8 cellular contexts compared by ENCODE assay signal in the genomic region with DNA sequence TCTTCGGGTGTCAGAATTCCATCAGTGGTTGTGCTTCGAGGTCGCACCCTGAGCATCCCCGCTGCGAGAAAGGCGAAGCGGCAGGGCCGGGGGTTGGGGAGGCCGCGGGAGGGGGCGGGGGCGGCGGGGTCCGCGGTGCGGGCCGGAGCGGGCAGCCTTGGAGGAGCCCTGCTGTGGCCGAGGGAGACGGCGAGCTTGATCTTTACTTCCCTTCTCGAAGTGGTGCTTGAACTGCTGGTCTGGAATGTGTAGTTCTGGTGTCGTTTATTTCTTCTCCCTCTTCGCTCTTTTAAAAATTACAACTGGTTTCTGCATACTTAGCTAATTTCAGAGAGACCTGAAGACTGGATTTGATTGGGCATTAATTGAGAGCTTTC. TPM values are rescaled to one million over a fixed set of nuclear protein-coding genes. Genes with fewer than 3 reads are reported as not detected.
DNase-seq lines count a peak whose midpoint lies in the region; ATAC-seq and TF ChIP-seq lines count a peak whose summit lies in the region.

No MANE protein-coding gene starts in this region.

- no peaks in the 10 kb centered on the region for H3K9me3 Mint-ChIP-seq in activated CD8-positive, alpha-beta T cell treated with anti-CD3 and anti-CD28 coated beads for 36 hours

- no peaks in the 10 kb centered on the region for H3K27me3 ChIP-seq in ACC112 (ENCODE audit: insufficient read depth, low read length)
- no peaks in the 10 kb centered on the region for H3K27me3 ChIP-seq in left ventricle myocardium inferior (ENCODE audit: low read depth)

- H2AFZ ChIP-seq in ACC112 (ENCODE audit: low read length, unreplicated experiment) = no peak overlapping the region

- no peak for ATAC-seq in activated CD8-positive, alpha-beta T cell treated with anti-CD3 and anti-CD28 coated beads for 36 hours
- no peak for ATAC-seq in GM21737 (IDR thresholded peaks at IDR 0.05; ENCODE audit: unreplicated experiment)
- ATAC-seq in GM21528 (IDR thresholded peaks at IDR 0.05; ENCODE audit: low FRiP score, unreplicated experiment) = no peak

- H3K27ac ChIP-seq in ACC112 (ENCODE audit: low read depth, low read length) (no peak overlapping the region), HEK293 (ENCODE audit: extremely low read depth, low read depth, low read length) (peak overlapping the region; percentile 91; the same call in 1 of the 2 replicates), left ventricle myocardium inferior (replicated peaks) (peak overlapping the region; percentile 99)

- POLR2A ChIA-PET in HEK293 (lab: Yijun Ruan, JAX) = interaction anchor here (0.6 to 2.9 kb wide), 5 partner anchors 11 to 152 kb away, joined by 3 to 15 read pairs (median 5); a partner anchor contains a TSS
- POLR2A ChIA-PET in activated CD8-positive, alpha-beta T cell treated with anti-CD3 and anti-CD28 coated beads for 36 hours (lab: Charles Lee) = interaction anchor here (1.3 to 1.4 kb wide), 2 partner anchors 21 to 67 kb away, joined by 3 to 4 read pairs; no protein-coding TSS in a partner anchor

- TF ChIP-seq CTCF in HEK293 (tag by site-specific recombination; IDR thresholded peaks at IDR 0.05) (no peak), left ventricle myocardium inferior (IDR thresholded peaks at IDR 0.05; ENCODE audit: borderline replicate concordance) (no peak), retinal pigment epithelial cell (conservative IDR thresholded peaks at IDR 0.05; ENCODE audit: low read depth, low read length) (no peak), GM13976 (IDR thresholded peaks at IDR 0.05; ENCODE audit: borderline replicate concordance, control extremely low read depth, extremely low read depth, insufficient read depth, missing control alignments) (no peak)
- TF ChIP-seq CTCF in activated CD8-positive, alpha-beta T cell treated with anti-CD3 and anti-CD28 coated beads for 36 hours (IDR thresholded peaks at IDR 0.05) = no peak

- in situ Hi-C loops in GM13976 (cut with MboI; ENCODE audit: low sequenced_read_pairs, unreplicated experiment) = no loop called here

- H3K27ac Mint-ChIP-seq in activated CD8-positive, alpha-beta T cell treated with anti-CD3 and anti-CD28 coated beads for 36 hours = peak overlapping the region; percentile 46

- H3K4me1 ChIP-seq in ACC112 (ENCODE audit: control insufficient read depth, insufficient read depth, low read length, unreplicated experiment) (peaks cover 15% of the 10 kb centered on the region), HEK293 (ENCODE audit: control insufficient read depth, insufficient read depth, low read length) (no peaks in the 10 kb centered on the region), left ventricle myocardium inferior (peaks cover 38% of the 10 kb centered on the region)

- no peaks in the 10 kb centered on the region for H3K9me3 ChIP-seq in HEK293 (ENCODE audit: control insufficient read depth, insufficient read depth, low read depth, low read length)
- H3K9me3 ChIP-seq in left ventricle myocardium inferior (replicated peaks) = no peaks in the 10 kb centered on the region

- H3K27me3 Mint-ChIP-seq in activated CD8-positive, alpha-beta T cell treated with anti-CD3 and anti-CD28 coated beads for 36 hours = peaks cover 7% of the 10 kb centered on the region

- CTCF ChIA-PET in HEK293 (lab: Yijun Ruan, JAX) = interaction anchor here (0.6 to 1.7 kb wide), 3 partner anchors 61 to 356 kb away, joined by 4 to 7 read pairs (median 5); no protein-coding TSS in a partner anchor
- CTCF ChIA-PET in activated CD8-positive, alpha-beta T cell treated with anti-CD3 and anti-CD28 coated beads for 36 hours (lab: Charles Lee) = interaction anchor here (0.9 to 2.2 kb wide), 9 partner anchors 48 to 153 kb away, joined by 3 to 18 read pairs (median 3); no protein-coding TSS in a partner anchor

- intact Hi-C loops in activated CD8-positive, alpha-beta T cell treated with anti-CD3 and anti-CD28 coated beads for 36 hours (cut with micrococcal nuclease) = loop anchor here (5.0 kb wide), 1 partner anchor 51 kb away; no protein-coding TSS in a partner anchor
- intact Hi-C loops in left ventricle myocardium inferior (cut with micrococcal nuclease) = no loop called here

- no peak for DNase-seq in activated CD8-positive, alpha-beta T cell treated with anti-CD3 and anti-CD28 coated beads for 36 hours
- DNase-seq in left ventricle myocardium inferior = no peak
- DNase-seq in retinal pigment epithelial cell (ENCODE audit: low read depth) = no peak
- no peak for DNase-seq in GM13976 (ENCODE audit: low spot score)

- peaks cover 20% of the 10 kb centered on the region for H3K4me1 Mint-ChIP-seq in activated CD8-positive, alpha-beta T cell treated with anti-CD3 and anti-CD28 coated beads for 36 hours (ENCODE audit: low read depth)

- H3K4me3 Mint-ChIP-seq in activated CD8-positive, alpha-beta T cell treated with anti-CD3 and anti-CD28 coated beads for 36 hours = peak overlapping the region; percentile 77

- no peaks in the 10 kb centered on the region for H3K36me3 ChIP-seq in ACC112 (ENCODE audit: insufficient read depth, low read length)
- H3K36me3 ChIP-seq in HEK293 (ENCODE audit: control insufficient read depth in 2 of 2, insufficient read depth in 1 of 2, low read length in 2 of 2) = no peaks in the 10 kb centered on the region
- no peaks in the 10 kb centered on the region for H3K36me3 ChIP-seq in left ventricle myocardium inferior

- peak overlapping the region; percentile 81 for H3K4me3 ChIP-seq in ACC112 (ENCODE audit: low read depth, low read length)
- peak overlapping the region; percentile 93 for H3K4me3 ChIP-seq in HEK293 (ENCODE audit: low read depth, low read length)
- peak overlapping the region; percentile 89 for H3K4me3 ChIP-seq in left ventricle myocardium inferior
- H3K4me3 ChIP-seq in retinal pigment epithelial cell (ENCODE audit: low read length) = peak overlapping the region; percentile 85

- H3K36me3 Mint-ChIP-seq in activated CD8-positive, alpha-beta T cell treated with anti-CD3 and anti-CD28 coated beads for 36 hours (ENCODE audit: low read depth) = peaks cover 1% of the 10 kb centered on the region

- peaks cover 56% of the 10 kb centered on the region for H3K79me2 ChIP-seq in ACC112 (ENCODE audit: control insufficient read depth, insufficient read depth, low read length, unreplicated experiment)

TF ChIP-seq in HEK293, 187 proteins besides CTCF, POLR2A, EP300 and RAD21:
- peak; percentile 36; the same call in 1 of the 2 replicates for TF ChIP-seq ZNF335 (tag by site-specific recombination; conservative IDR thresholded peaks at IDR 0.05)
- TF ChIP-seq, protein P1, sequence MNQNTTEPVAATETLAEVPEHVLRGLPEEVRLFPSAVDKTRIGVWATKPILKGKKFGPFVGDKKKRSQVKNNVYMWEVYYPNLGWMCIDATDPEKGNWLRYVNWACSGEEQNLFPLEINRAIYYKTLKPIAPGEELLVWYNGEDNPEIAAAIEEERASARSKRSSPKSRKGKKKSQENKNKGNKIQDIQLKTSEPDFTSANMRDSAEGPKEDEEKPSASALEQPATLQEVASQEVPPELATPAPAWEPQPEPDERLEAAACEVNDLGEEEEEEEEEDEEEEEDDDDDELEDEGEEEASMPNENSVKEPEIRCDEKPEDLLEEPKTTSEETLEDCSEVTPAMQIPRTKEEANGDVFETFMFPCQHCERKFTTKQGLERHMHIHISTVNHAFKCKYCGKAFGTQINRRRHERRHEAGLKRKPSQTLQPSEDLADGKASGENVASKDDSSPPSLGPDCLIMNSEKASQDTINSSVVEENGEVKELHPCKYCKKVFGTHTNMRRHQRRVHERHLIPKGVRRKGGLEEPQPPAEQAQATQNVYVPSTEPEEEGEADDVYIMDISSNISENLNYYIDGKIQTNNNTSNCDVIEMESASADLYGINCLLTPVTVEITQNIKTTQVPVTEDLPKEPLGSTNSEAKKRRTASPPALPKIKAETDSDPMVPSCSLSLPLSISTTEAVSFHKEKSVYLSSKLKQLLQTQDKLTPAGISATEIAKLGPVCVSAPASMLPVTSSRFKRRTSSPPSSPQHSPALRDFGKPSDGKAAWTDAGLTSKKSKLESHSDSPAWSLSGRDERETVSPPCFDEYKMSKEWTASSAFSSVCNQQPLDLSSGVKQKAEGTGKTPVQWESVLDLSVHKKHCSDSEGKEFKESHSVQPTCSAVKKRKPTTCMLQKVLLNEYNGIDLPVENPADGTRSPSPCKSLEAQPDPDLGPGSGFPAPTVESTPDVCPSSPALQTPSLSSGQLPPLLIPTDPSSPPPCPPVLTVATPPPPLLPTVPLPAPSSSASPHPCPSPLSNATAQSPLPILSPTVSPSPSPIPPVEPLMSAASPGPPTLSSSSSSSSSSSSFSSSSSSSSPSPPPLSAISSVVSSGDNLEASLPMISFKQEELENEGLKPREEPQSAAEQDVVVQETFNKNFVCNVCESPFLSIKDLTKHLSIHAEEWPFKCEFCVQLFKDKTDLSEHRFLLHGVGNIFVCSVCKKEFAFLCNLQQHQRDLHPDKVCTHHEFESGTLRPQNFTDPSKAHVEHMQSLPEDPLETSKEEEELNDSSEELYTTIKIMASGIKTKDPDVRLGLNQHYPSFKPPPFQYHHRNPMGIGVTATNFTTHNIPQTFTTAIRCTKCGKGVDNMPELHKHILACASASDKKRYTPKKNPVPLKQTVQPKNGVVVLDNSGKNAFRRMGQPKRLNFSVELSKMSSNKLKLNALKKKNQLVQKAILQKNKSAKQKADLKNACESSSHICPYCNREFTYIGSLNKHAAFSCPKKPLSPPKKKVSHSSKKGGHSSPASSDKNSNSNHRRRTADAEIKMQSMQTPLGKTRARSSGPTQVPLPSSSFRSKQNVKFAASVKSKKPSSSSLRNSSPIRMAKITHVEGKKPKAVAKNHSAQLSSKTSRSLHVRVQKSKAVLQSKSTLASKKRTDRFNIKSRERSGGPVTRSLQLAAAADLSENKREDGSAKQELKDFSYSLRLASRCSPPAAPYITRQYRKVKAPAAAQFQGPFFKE (tag by site-specific recombination; IDR thresholded peaks at IDR 0.05; ENCODE audit: borderline replicate concordance) = no peak
- TF ChIP-seq, protein P2, sequence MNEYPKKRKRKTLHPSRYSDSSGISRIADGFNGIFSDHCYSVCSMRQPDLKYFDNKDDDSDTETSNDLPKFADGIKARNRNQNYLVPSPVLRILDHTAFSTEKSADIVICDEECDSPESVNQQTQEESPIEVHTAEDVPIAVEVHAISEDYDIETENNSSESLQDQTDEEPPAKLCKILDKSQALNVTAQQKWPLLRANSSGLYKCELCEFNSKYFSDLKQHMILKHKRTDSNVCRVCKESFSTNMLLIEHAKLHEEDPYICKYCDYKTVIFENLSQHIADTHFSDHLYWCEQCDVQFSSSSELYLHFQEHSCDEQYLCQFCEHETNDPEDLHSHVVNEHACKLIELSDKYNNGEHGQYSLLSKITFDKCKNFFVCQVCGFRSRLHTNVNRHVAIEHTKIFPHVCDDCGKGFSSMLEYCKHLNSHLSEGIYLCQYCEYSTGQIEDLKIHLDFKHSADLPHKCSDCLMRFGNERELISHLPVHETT (tag by site-specific recombination; IDR thresholded peaks at IDR 0.05) = no peak
- TF ChIP-seq ZNF600 (tag by site-specific recombination; IDR thresholded peaks at IDR 0.05) = peak; percentile 49; the same call in 1 of the 2 replicates

RNA-seq across cellular contexts. Expression of a gene that starts 1.1 kb away (rescaled TPM):
- 10 to 100 TPM; 25.5 to 29.8 TPM for total RNA-seq in activated CD8-positive, alpha-beta T cell treated with anti-CD3 and anti-CD28 coated beads for 36 hours
- 325 TPM for total RNA-seq in left ventricle myocardium inferior

Comparison
In these comparisons a context has a peak if more than half of its experiments do, and no peak if none do; other contexts are left out.
1. RNA of a gene that starts 1.1 kb away (total RNA-seq): 325 TPM in left ventricle myocardium inferior (single experiment); 25.5 to 29.8 TPM in activated CD8-positive, alpha-beta T cell treated with anti-CD3 and anti-CD28 coated beads for 36 hours; every median in the first group is over 10 times any median in the second.
2. Peak in every context shown above with its lines, with median percentiles within 50 percentile points of each other: H3K4me3 ChIP-seq.